ENCODE assay signal across 9 cellular contexts in genomic region chr4:152045781-152046571, GRCh38.
DNase-seq lines count a peak whose midpoint lies in the region; ATAC-seq, FAIRE-seq and TF ChIP-seq lines count a peak whose summit lies in the region.
"Had no signal": no experiment of that assay in that cellular context is flagged by ENCODE, and none has a peak within 500 bp of the region (broad histone marks: within the 10 kb centered on the region; RNA-seq: fewer than 3 reads in every experiment).

No MANE protein-coding gene starts in this region.

- H3K4me3 ChIP-seq in AG09309 (ENCODE audit: control insufficient read depth, low read depth, low read length): no peak overlapping the region
- no peak overlapping the region for H3K4me3 ChIP-seq in colonic mucosa
- no peak overlapping the region for H3K4me3 ChIP-seq in mucosa of descending colon

- DNase-seq in AG09309 (ENCODE audit: low read depth) (no peak), colonic mucosa (peak; percentile 68), mucosa of descending colon (peak; percentile 53 to 66 (median 59)), MV-4-11 (lab: John Stamatoyannopoulos, UW) (no peak), RCC 7860 (ENCODE audit: low spot score) (no peak)

- peak; percentile 71 for TF ChIP-seq RAD21 in Ishikawa (IDR thresholded peaks at IDR 0.05; ENCODE audit: low read depth)

- H3K27me3 ChIP-seq in colonic mucosa: no peaks in the 10 kb centered on the region

- H3K9me3 ChIP-seq in colonic mucosa (no peaks in the 10 kb centered on the region), mucosa of descending colon (peaks cover 3% of the 10 kb centered on the region)

- H3K36me3 ChIP-seq in colonic mucosa (no peaks in the 10 kb centered on the region), mucosa of descending colon (ENCODE audit: low read depth) (no peaks in the 10 kb centered on the region)

- TF ChIP-seq CTCF in AG09309 (IDR thresholded peaks at IDR 0.05; ENCODE audit: control insufficient read depth, insufficient read depth, low read depth, low read length, missing control alignments): peak; percentile 53
- peak; percentile 52 for TF ChIP-seq CTCF in colonic mucosa (IDR thresholded peaks at IDR 0.05)
- TF ChIP-seq CTCF in mucosa of descending colon (IDR thresholded peaks at IDR 0.05): peak; percentile 54

- H3K27ac ChIP-seq in colonic mucosa: no peak overlapping the region

- H3K4me1 ChIP-seq in colonic mucosa (no peaks in the 10 kb centered on the region), mucosa of descending colon (ENCODE audit: low read depth) (peaks cover 7% of the 10 kb centered on the region)

- H3K9ac ChIP-seq in colonic mucosa (ENCODE audit: low read depth in 2 of 2, low read length in 2 of 2): no peak overlapping the region

- ATAC-seq in GM19023 (IDR thresholded peaks at IDR 0.05; ENCODE audit: unreplicated experiment): peak; percentile 62
- peak; percentile 83 for ATAC-seq in mucosa of descending colon
- ATAC-seq in GM18873 (IDR thresholded peaks at IDR 0.05; ENCODE audit: low FRiP score, unreplicated experiment): no peak

- intact Hi-C loops in colonic mucosa (cut with DNase I): loop anchor here (10.0 kb wide), 1 partner anchor 349 kb away; no protein-coding TSS in a partner anchor
- intact Hi-C loops in mucosa of descending colon (cut with DNase I, micrococcal nuclease): no loop called here

- FAIRE-seq in RCC 7860 (lab: Jason Lieb, UNC): no peak
- FAIRE-seq: endometrium had no signal

- TF ChIP-seq EP300 in Ishikawa (IDR thresholded peaks at IDR 0.05; ENCODE audit: borderline replicate concordance): peak; percentile 73; the same call in 1 of the 2 replicates

TF ChIP-seq in Ishikawa, 13 proteins besides CTCF, POLR2A, EP300 and RAD21:
- TF ChIP-seq CEBPB (IDR thresholded peaks at IDR 0.05) (no peak; the same call in 1 of the 2 replicates), TCF12 (IDR thresholded peaks at IDR 0.05; ENCODE audit: low read depth) (peak; percentile 82), ZBTB7A (IDR thresholded peaks at IDR 0.05; ENCODE audit: low read depth) (peak; percentile 10; the same call in 1 of the 2 replicates), EGR1 (IDR thresholded peaks at IDR 0.05) (no peak), TEAD4 (IDR thresholded peaks at IDR 0.05) (peak; percentile 98), CREB1 (IDR thresholded peaks at IDR 0.05; ENCODE audit: low read depth) (no peak), FOXM1 (IDR thresholded peaks at IDR 0.05; ENCODE audit: borderline replicate concordance, low read depth) (0 out of 2 replicates have a peak, but pooled peaks have one; percentile 13), MAX (IDR thresholded peaks at IDR 0.05) (peak; percentile 79), USF1 (IDR thresholded peaks at IDR 0.05) (no peak), YY1 (IDR thresholded peaks at IDR 0.05; ENCODE audit: low read depth) (peak; percentile 26; the same call in 1 of the 2 replicates), REST (IDR thresholded peaks at IDR 0.05; ENCODE audit: low read depth) (no peak), TAF1 (IDR thresholded peaks at IDR 0.05; ENCODE audit: low read depth) (no peak), NFIC (IDR thresholded peaks at IDR 0.05) (peak; percentile 65)

Comparison
In these comparisons a context has a peak if more than half of its experiments do, and no peak if none do; other contexts are left out.
1. DNase-seq: peak in colonic mucosa (single experiment) and mucosa of descending colon (3 of 3); none in AG09309 (single experiment), MV-4-11 (single experiment) and RCC 7860 (single experiment).
2. Peak in every context shown above with its lines, with median percentiles within 50 percentile points of each other: CTCF ChIP-seq.